In genomic region chr10:5493698-5494097, GRCh38 we compare ENCODE assay signal across 1 cellular context.
TF ChIP-seq lines count a peak whose summit lies in the region.

No MANE protein-coding gene starts in this region.

TF ChIP-seq in HepG2, 621 proteins besides CTCF, POLR2A, EP300 and RAD21 (continued from another document and continues in another):
- TF ChIP-seq ZNF142 (CRISPR knock-in tag; IDR thresholded peaks at IDR 0.05) (no peak), ZNF703 (CRISPR knock-in tag; IDR thresholded peaks at IDR 0.05; ENCODE audit: borderline replicate concordance) (no peak; the same call in 1 of the 2 replicates), ZEB1 (IDR thresholded peaks at IDR 0.05; ENCODE audit: insufficient replicate concordance, low read depth) (no peak), ZNF639 (CRISPR knock-in tag; conservative IDR thresholded peaks at IDR 0.05) (no peak), RAD51 (IDR thresholded peaks at IDR 0.05; ENCODE audit: borderline replicate concordance) (no peak), FOXP4 (CRISPR knock-in tag; IDR thresholded peaks at IDR 0.05) (peak; percentile 85), MTA1 (CRISPR knock-in tag; IDR thresholded peaks at IDR 0.05; ENCODE audit: borderline replicate concordance) (no peak), ATF7 (IDR thresholded peaks at IDR 0.05) (no peak), ATF7 (CRISPR knock-in tag; IDR thresholded peaks at IDR 0.05) (no peak), CREM (IDR thresholded peaks at IDR 0.05) (peak; percentile 29; the same call in 1 of the 2 replicates), CREM (CRISPR knock-in tag; IDR thresholded peaks at IDR 0.05) (no peak), ZNF383 (CRISPR knock-in tag; IDR thresholded peaks at IDR 0.05; ENCODE audit: borderline replicate concordance) (no peak), ZNF678 (CRISPR knock-in tag; IDR thresholded peaks at IDR 0.05) (no peak), ZSCAN29 (CRISPR knock-in tag; conservative IDR thresholded peaks at IDR 0.05) (no peak), ARID2 (CRISPR knock-in tag; IDR thresholded peaks at IDR 0.05; ENCODE audit: borderline replicate concordance) (no peak), MAX (IDR thresholded peaks at IDR 0.05) (0 out of 2 replicates have a peak, but pooled peaks have one; percentile 32), ZNF207 (IDR thresholded peaks at IDR 0.05; ENCODE audit: borderline replicate concordance) (no peak), HNRNPH1 (optimal IDR thresholded peaks at IDR 0.05; ENCODE audit: low read depth, low read length) (no peak), HMG20B (CRISPR knock-in tag; conservative IDR thresholded peaks at IDR 0.05) (no peak), CHD2 (IDR thresholded peaks at IDR 0.05; ENCODE audit: low read depth, low read length) (no peak), ZNF850 (CRISPR knock-in tag; conservative IDR thresholded peaks at IDR 0.05) (no peak), WIZ (CRISPR knock-in tag; IDR thresholded peaks at IDR 0.05) (no peak), ZNF788 (CRISPR knock-in tag; IDR thresholded peaks at IDR 0.05; ENCODE audit: borderline replicate concordance) (peak; percentile 25; the same call in 1 of the 2 replicates), HBP1 (CRISPR knock-in tag; IDR thresholded peaks at IDR 0.05; ENCODE audit: low read depth) (no peak), KLF12 (CRISPR knock-in tag; IDR thresholded peaks at IDR 0.05; ENCODE audit: borderline replicate concordance) (no peak), ZNF138 (CRISPR knock-in tag; IDR thresholded peaks at IDR 0.05; ENCODE audit: low read depth) (no peak), NONO (IDR thresholded peaks at IDR 0.05) (no peak), NONO (CRISPR knock-in tag; conservative IDR thresholded peaks at IDR 0.05) (no peak), NFIC (IDR thresholded peaks at IDR 0.05; ENCODE audit: low read length) (0 out of 2 replicates have a peak, but pooled peaks have one; percentile 27), CEBPG (CRISPR knock-in tag; IDR thresholded peaks at IDR 0.05) (peak; percentile 71), KLF16 (CRISPR knock-in tag; IDR thresholded peaks at IDR 0.05) (0 out of 4 replicates have a peak, but pooled peaks of 1 of the 2 experiments have one; percentile 34), ETV5 (CRISPR knock-in tag; IDR thresholded peaks at IDR 0.05; ENCODE audit: borderline replicate concordance) (no peak), DPF2 (CRISPR knock-in tag; IDR thresholded peaks at IDR 0.05; ENCODE audit: borderline replicate concordance, low read depth) (peak; percentile 48; the same call in 1 of the 2 replicates), SAP130 (CRISPR knock-in tag; IDR thresholded peaks at IDR 0.05; ENCODE audit: low read depth) (peak; percentile 26; the same call in 1 of the 2 replicates), ZNF251 (CRISPR knock-in tag; IDR thresholded peaks at IDR 0.05) (no peak), TBP (CRISPR knock-in tag; IDR thresholded peaks at IDR 0.05) (no peak), NKX3-1 (CRISPR knock-in tag; IDR thresholded peaks at IDR 0.05) (no peak), ZNF12 (CRISPR knock-in tag; IDR thresholded peaks at IDR 0.05) (no peak), PPARG (CRISPR knock-in tag; conservative IDR thresholded peaks at IDR 0.05) (no peak), HNRNPUL1 (IDR thresholded peaks at IDR 0.05; ENCODE audit: low read depth, low read length) (no peak), STAT5B (CRISPR knock-in tag; IDR thresholded peaks at IDR 0.05) (no peak), ZNF549 (CRISPR knock-in tag; IDR thresholded peaks at IDR 0.05) (no peak), NR2F6 (IDR thresholded peaks at IDR 0.05) (peak; percentile 83), NR2F6 (CRISPR knock-in tag; IDR thresholded peaks at IDR 0.05) (peak; percentile 74), ZNF335 (CRISPR knock-in tag; IDR thresholded peaks at IDR 0.05) (no peak), TEAD2 (CRISPR knock-in tag; IDR thresholded peaks at IDR 0.05) (no peak)
- TF ChIP-seq, protein P1, sequence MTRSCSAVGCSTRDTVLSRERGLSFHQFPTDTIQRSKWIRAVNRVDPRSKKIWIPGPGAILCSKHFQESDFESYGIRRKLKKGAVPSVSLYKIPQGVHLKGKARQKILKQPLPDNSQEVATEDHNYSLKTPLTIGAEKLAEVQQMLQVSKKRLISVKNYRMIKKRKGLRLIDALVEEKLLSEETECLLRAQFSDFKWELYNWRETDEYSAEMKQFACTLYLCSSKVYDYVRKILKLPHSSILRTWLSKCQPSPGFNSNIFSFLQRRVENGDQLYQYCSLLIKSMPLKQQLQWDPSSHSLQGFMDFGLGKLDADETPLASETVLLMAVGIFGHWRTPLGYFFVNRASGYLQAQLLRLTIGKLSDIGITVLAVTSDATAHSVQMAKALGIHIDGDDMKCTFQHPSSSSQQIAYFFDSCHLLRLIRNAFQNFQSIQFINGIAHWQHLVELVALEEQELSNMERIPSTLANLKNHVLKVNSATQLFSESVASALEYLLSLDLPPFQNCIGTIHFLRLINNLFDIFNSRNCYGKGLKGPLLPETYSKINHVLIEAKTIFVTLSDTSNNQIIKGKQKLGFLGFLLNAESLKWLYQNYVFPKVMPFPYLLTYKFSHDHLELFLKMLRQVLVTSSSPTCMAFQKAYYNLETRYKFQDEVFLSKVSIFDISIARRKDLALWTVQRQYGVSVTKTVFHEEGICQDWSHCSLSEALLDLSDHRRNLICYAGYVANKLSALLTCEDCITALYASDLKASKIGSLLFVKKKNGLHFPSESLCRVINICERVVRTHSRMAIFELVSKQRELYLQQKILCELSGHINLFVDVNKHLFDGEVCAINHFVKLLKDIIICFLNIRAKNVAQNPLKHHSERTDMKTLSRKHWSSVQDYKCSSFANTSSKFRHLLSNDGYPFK (CRISPR knock-in tag; IDR thresholded peaks at IDR 0.05; ENCODE audit: borderline replicate concordance) = no peak
- TF ChIP-seq, protein P2, sequence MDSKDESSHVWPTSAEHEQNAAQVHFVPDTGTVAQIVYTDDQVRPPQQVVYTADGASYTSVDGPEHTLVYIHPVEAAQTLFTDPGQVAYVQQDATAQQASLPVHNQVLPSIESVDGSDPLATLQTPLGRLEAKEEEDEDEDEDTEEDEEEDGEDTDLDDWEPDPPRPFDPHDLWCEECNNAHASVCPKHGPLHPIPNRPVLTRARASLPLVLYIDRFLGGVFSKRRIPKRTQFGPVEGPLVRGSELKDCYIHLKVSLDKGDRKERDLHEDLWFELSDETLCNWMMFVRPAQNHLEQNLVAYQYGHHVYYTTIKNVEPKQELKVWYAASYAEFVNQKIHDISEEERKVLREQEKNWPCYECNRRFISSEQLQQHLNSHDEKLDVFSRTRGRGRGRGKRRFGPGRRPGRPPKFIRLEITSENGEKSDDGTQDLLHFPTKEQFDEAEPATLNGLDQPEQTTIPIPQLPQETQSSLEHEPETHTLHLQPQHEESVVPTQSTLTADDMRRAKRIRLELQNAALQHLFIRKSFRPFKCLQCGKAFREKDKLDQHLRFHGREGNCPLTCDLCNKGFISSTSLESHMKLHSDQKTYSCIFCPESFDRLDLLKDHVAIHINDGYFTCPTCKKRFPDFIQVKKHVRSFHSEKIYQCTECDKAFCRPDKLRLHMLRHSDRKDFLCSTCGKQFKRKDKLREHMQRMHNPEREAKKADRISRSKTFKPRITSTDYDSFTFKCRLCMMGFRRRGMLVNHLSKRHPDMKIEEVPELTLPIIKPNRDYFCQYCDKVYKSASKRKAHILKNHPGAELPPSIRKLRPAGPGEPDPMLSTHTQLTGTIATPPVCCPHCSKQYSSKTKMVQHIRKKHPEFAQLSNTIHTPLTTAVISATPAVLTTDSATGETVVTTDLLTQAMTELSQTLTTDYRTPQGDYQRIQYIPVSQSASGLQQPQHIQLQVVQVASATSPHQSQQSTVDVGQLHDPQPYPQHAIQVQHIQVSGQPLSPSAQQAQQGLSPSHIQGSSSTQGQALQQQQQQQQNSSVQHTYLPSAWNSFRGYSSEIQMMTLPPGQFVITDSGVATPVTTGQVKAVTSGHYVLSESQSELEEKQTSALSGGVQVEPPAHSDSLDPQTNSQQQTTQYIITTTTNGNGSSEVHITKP (CRISPR knock-in tag; IDR thresholded peaks at IDR 0.05; ENCODE audit: low read depth) = no peak
- TF ChIP-seq, protein P3, sequence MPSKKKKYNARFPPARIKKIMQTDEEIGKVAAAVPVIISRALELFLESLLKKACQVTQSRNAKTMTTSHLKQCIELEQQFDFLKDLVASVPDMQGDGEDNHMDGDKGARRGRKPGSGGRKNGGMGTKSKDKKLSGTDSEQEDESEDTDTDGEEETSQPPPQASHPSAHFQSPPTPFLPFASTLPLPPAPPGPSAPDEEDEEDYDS (CRISPR knock-in tag; IDR thresholded peaks at IDR 0.05) = no peak
- TF ChIP-seq, protein P4, sequence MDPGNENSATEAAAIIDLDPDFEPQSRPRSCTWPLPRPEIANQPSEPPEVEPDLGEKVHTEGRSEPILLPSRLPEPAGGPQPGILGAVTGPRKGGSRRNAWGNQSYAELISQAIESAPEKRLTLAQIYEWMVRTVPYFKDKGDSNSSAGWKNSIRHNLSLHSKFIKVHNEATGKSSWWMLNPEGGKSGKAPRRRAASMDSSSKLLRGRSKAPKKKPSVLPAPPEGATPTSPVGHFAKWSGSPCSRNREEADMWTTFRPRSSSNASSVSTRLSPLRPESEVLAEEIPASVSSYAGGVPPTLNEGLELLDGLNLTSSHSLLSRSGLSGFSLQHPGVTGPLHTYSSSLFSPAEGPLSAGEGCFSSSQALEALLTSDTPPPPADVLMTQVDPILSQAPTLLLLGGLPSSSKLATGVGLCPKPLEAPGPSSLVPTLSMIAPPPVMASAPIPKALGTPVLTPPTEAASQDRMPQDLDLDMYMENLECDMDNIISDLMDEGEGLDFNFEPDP (CRISPR knock-in tag; conservative IDR thresholded peaks at IDR 0.05) = no peak
